Comparison of ENCODE assay signal across 10 cellular contexts in the genomic region with DNA sequence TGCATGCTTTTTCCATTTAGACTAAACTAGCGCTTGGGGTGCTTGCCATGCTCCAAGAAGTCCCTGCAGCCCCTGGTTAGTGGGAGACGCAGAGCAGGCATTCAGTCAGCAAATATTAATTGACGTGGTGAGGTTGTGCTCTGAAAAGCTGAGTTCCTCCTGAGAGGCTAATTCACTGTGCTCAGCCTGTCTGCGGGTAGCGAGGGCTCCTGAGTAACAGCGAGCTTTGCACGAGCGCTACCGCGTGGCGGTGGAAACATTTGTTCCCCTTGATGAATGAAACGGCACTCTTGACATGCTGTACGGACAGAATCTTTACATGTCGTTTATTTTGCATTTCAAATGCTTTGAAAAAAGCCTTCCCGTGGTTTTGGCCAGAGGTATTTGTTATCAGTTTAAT.
DNase-seq lines count a peak whose midpoint lies in the region; ATAC-seq, FAIRE-seq and TF ChIP-seq lines count a peak whose summit lies in the region.
"Had no signal": no experiment of that assay in that cellular context is flagged by ENCODE, and none has a peak within 500 bp of the region (broad histone marks: within the 10 kb centered on the region; RNA-seq: fewer than 3 reads in every experiment).

No MANE protein-coding gene starts in this region.

- peak; percentile 73 for DNase-seq in GM03348 (ENCODE audit: low spot score)
- DNase-seq in RPMI8226: peak; percentile 53
- DNase-seq in globus pallidus (ENCODE audit: low spot score): peak; percentile 73
- peak; percentile 34 to 80 (median 67) for DNase-seq in pancreas
- DNase-seq in GM12891 (ENCODE audit: insufficient read length, low spot score): no peak
- no peak for DNase-seq in MM.1S
- DNase-seq: foreskin melanocyte, NCI-H2171 treated with DMSO at 0.1 percent for 48 hours had no signal

- no peak for TF ChIP-seq POLR2A in GM12891 (IDR thresholded peaks at IDR 0.05; ENCODE audit: low read depth, low read length)

- H3K27ac ChIP-seq in pancreas: peak overlapping the region in 1 of 4 donors; percentile 44
- H3K27ac ChIP-seq in MM.1S (ENCODE audit: low read length): no peak overlapping the region

- H3K9ac ChIP-seq in MM.1S (ENCODE audit: low read length): no peak overlapping the region

- no peaks in the 10 kb centered on the region for H3F3A ChIP-seq in MM.1S (ENCODE audit: insufficient read depth, low read length)

- H3K4me2 ChIP-seq in MM.1S (ENCODE audit: low read depth, low read length): no peak overlapping the region

- no peaks in the 10 kb centered on the region for H3K36me3 ChIP-seq in pancreas
- H3K36me3 ChIP-seq in MM.1S (replicated peaks; ENCODE audit: insufficient read depth, low read length): no peaks in the 10 kb centered on the region

- FAIRE-seq in pancreas (lab: Jason Lieb, UNC) (no peak), GM12891 (lab: Jason Lieb, UNC) (no peak)

- ATAC-seq in pancreas (peak; percentile 69 to 98 (median 88)), HG03521 (IDR thresholded peaks at IDR 0.05; ENCODE audit: unreplicated experiment) (no peak), HG03342 (IDR thresholded peaks at IDR 0.05; ENCODE audit: unreplicated experiment) (no peak)

- 24 to 29% methylated on average over 15 of the region's 15 CpGs for WGBS in pancreas, 2 donors

- H3K79me2 ChIP-seq in MM.1S (ENCODE audit: low read length): no peaks in the 10 kb centered on the region

- H2AFZ ChIP-seq in MM.1S (ENCODE audit: low read length): no peak overlapping the region

- H3K27me3 ChIP-seq in pancreas (no peaks in the 10 kb centered on the region), MM.1S (replicated peaks; ENCODE audit: insufficient read depth, low read length) (no peaks in the 10 kb centered on the region)

- H4K20me1 ChIP-seq in MM.1S (ENCODE audit: insufficient read depth, low read length): no peaks in the 10 kb centered on the region

- intact Hi-C loops in pancreas (cut with DNase I): no loop called here

- H3K9me2 ChIP-seq in MM.1S (replicated peaks; ENCODE audit: insufficient read depth, low read length): no peaks in the 10 kb centered on the region

- peaks cover 0 to 5% (median 0%) of the 10 kb centered on the region in 3 donors for H3K4me1 ChIP-seq in pancreas
- no peaks in the 10 kb centered on the region for H3K4me1 ChIP-seq in MM.1S (ENCODE audit: low read length)

- H3K9me3 ChIP-seq in pancreas: no peaks in the 10 kb centered on the region
- no peaks in the 10 kb centered on the region for H3K9me3 ChIP-seq in MM.1S (replicated peaks; ENCODE audit: insufficient read depth, low read length)

- TF ChIP-seq CTCF in pancreas (IDR thresholded peaks at IDR 0.05) (no peak), MM.1S (IDR thresholded peaks at IDR 0.05; ENCODE audit: low read length) (no peak)

- H3K4me3 ChIP-seq in pancreas: no peak overlapping the region
- H3K4me3 ChIP-seq in MM.1S (ENCODE audit: low read length): no peak overlapping the region

TF ChIP-seq in GM12891, 5 proteins besides CTCF, POLR2A, EP300 and RAD21:
- TF ChIP-seq PAX5 (IDR thresholded peaks at IDR 0.05; ENCODE audit: insufficient read depth, low read length, severe bottlenecking): no peak
- TF ChIP-seq TAF1 (IDR thresholded peaks at IDR 0.05; ENCODE audit: low read depth, low read length): no peak
- no peak for TF ChIP-seq SPI1 (IDR thresholded peaks at IDR 0.05; ENCODE audit: low read depth, low read length)
- TF ChIP-seq POLR2AphosphoS5 (IDR thresholded peaks at IDR 0.05; ENCODE audit: low read depth, low read length): no peak
- no peak for TF ChIP-seq POU2F2 (IDR thresholded peaks at IDR 0.05; ENCODE audit: low read depth, low read length)
TF ChIP-seq in GM12891: peak in this region for 0.

Comparison
In these comparisons a context has a peak if more than half of its experiments do, and no peak if none do; other contexts are left out.
1. DNase-seq: peak in GM03348 (single experiment), RPMI8226 (single experiment), globus pallidus (single experiment) and pancreas (6 of 6); none in GM12891 (single experiment) and MM.1S (single experiment).
2. ATAC-seq: peak in pancreas (4 of 4); none in HG03521 (single experiment) and HG03342 (single experiment).